Comparison of ENCODE assay signal across 33 cellular contexts in genomic region chr2:47900857-47901256, GRCh38.
"Had no signal": no experiment of that assay in that cellular context is flagged by ENCODE, and none has a peak within 500 bp of the region (broad histone marks: within the 10 kb centered on the region; RNA-seq: fewer than 3 reads in every experiment).

No MANE protein-coding gene starts in this region.

- ATAC-seq: activated CD8-positive, alpha-beta memory T cell treated with anti-CD3 and anti-CD28 coated beads, Interleukin-2, amount 10 ng/mL, durations not matched to agents 7 days and 5 days; activated CD8-positive, alpha-beta T cell treated with anti-CD3 and anti-CD28 coated beads, Interleukin-2, amount 10 ng/mL, durations not matched to agents 7 days and 5 days; activated naive CD4-positive, alpha-beta T cell treated with anti-CD3 and anti-CD28 coated beads, Interleukin-2, amount 50 U/mL, for 72 hours; activated T-cell treated with anti-CD3 and anti-CD28 coated beads, Interleukin-2, amount 50 U/mL, for 4 hours; activated T-cell treated with anti-CD3 and anti-CD28 coated beads, Interleukin-2, amount 50 U/mL, for 72 hours; activated T-helper 17 cell treated with anti-CD3 and anti-CD28 coated beads, Interleukin-2, amount 50 U/mL, for 72 hours; body of pancreas had no signal

- H3K9me3 ChIP-seq: adrenal gland, body of pancreas, breast epithelium had no signal

- H3K27ac ChIP-seq: brain microvascular endothelial cell, VCaP had no signal

- FAIRE-seq: astrocyte had no signal

- H3K4me3 ChIP-seq: adrenal gland, body of pancreas, breast epithelium had no signal

- H3K36me3 ChIP-seq: adrenal gland, brain microvascular endothelial cell, breast epithelium had no signal

- H3K27me3 ChIP-seq: adrenal gland, body of pancreas, brain microvascular endothelial cell, breast epithelium had no signal

- DNase-seq: activated B cell treated with CpG ODN at 0.5 μM for 24 hours; activated CD4-positive, alpha-beta memory T cell treated with anti-CD3 and anti-CD28 coated beads, Interleukin-2, amount 10 ng/mL, durations not matched to agents 7 days and 5 days; activated CD4-positive, alpha-beta T cell treated with anti-CD3 and anti-CD28 coated beads for 4 hours; activated CD4-positive, alpha-beta T cell treated with anti-CD3 and anti-CD28 coated beads, Interleukin-2, amount 10 ng/mL, durations not matched to agents 24 days and 14 days; activated CD4-positive, alpha-beta T cell treated with anti-CD3 and anti-CD28 coated beads, Interleukin-2, amount 50 U/mL, for 1 hour; activated CD4-positive, alpha-beta T cell treated with anti-CD3 and anti-CD28 coated beads, Interleukin-2, amount 50 U/mL, for 48 hours; activated CD4-positive, CD25-positive, alpha-beta regulatory T cell treated with anti-CD3 and anti-CD28 coated beads, Interleukin-2, amount 50 U/mL, for 72 hours; activated CD8-positive, alpha-beta memory T cell treated with anti-CD3 and anti-CD28 coated beads for 24 hours; activated CD8-positive, alpha-beta memory T cell treated with anti-CD3 and anti-CD28 coated beads, Interleukin-2, amount 10 ng/mL, durations not matched to agents 7 days and 5 days; activated CD8-positive, alpha-beta memory T cell treated with anti-CD3 and anti-CD28 coated beads, Interleukin-2, amount 50 U/mL, for 48 hours; activated CD8-positive, alpha-beta T cell treated with anti-CD3 and anti-CD28 coated beads, Interleukin-2, amount 10 ng/mL, durations not matched to agents 7 days and 5 days; activated effector memory CD4-positive, alpha-beta T cell treated with anti-CD3 and anti-CD28 coated beads, Interleukin-2, amount 50 U/mL, for 16 hours; activated gamma-delta T cell treated with Interleukin-2 at 50 U/mL for 16 hours; activated naive CD4-positive, alpha-beta T cell; activated naive CD4-positive, alpha-beta T cell treated with anti-CD3 and anti-CD28 coated beads for 36 hours; activated naive CD4-positive, alpha-beta T cell treated with anti-CD3 and anti-CD28 coated beads, Interleukin-2, amount 50 U/mL, for 16 hours; activated naive CD8-positive, alpha-beta T cell treated with anti-CD3 and anti-CD28 coated beads for 36 hours; activated T-cell treated with anti-CD3 and anti-CD28 coated beads, Interleukin-2, amount 50 U/mL, for 4 hours; activated T-cell treated with anti-CD3 and anti-CD28 coated beads, Interleukin-2, amount 50 U/mL, for 72 hours; adrenal gland; amniotic stem cell; aorta; body of pancreas; brain microvascular endothelial cell; central memory CD4-positive, alpha-beta T cell; T-helper 1 cell; T-helper 2 cell; T-helper 9 cell had no signal
